1 cellular context compared by ENCODE assay signal in genomic region chr11:44561275-44561781, GRCh38.
TF ChIP-seq lines count a peak whose summit lies in the region.

No MANE protein-coding gene starts in this region.

TF ChIP-seq in H1, 55 proteins besides CTCF, POLR2A, EP300 and RAD21 (continued from another document):
- TF ChIP-seq CHD7 (IDR thresholded peaks at IDR 0.05; ENCODE audit: insufficient replicate concordance, low read length) (no peak), SRF (IDR thresholded peaks at IDR 0.05; ENCODE audit: low read depth, low read length) (no peak), KDM1A (IDR thresholded peaks at IDR 0.05; ENCODE audit: borderline replicate concordance, low read length) (no peak), BCL11A (IDR thresholded peaks at IDR 0.05; ENCODE audit: low read depth in 2 of 2, low read length in 2 of 2) (no peak), CREB1 (IDR thresholded peaks at IDR 0.05) (no peak)
